Comparison of ENCODE assay signal across 1 cellular context in the genomic region with DNA sequence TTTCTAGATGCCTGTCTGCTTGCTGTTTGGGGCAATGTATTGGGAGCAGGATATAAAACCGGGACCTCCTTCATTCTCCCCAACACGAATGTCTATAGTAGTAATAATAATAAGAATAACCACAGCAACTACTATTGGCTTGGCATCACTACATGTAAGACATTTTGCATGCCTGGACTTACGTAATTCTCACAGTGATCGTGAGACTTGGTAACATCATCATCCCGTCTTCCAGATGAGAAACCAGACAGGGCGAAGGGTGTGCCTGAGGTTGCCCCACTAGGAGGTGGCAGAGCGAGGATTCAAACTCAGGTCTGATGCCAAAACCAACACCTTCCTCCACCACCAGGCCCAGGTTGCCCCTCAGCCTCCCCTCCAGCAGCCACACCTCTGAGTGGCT.
TF ChIP-seq lines count a peak whose summit lies in the region.

No MANE protein-coding gene starts in this region.

TF ChIP-seq in H1, 55 proteins besides CTCF, POLR2A, EP300 and RAD21:
- TF ChIP-seq BRCA1 (IDR thresholded peaks at IDR 0.05; ENCODE audit: low read depth, low read length) (no peak), SP1 (IDR thresholded peaks at IDR 0.05; ENCODE audit: low read depth, low read length) (no peak), NANOG (IDR thresholded peaks at IDR 0.05; ENCODE audit: insufficient read depth, low read depth, low read length, poor library complexity, severe bottlenecking) (no peak), USF2 (IDR thresholded peaks at IDR 0.05; ENCODE audit: low read length) (no peak), CHD2 (IDR thresholded peaks at IDR 0.05; ENCODE audit: low read length) (no peak), RXRA (IDR thresholded peaks at IDR 0.05; ENCODE audit: insufficient read depth, low read depth, low read length) (no peak), SIRT6 (IDR thresholded peaks at IDR 0.05; ENCODE audit: low read length) (no peak)
